In genomic region chr6:148074735-148075134, GRCh38 we compare ENCODE assay signal across 14 cellular contexts.
A peak's percentile ranks its signal among the peaks of the same experiment; 100 is the strongest.
DNase-seq lines count a peak whose midpoint lies in the region; ATAC-seq and TF ChIP-seq lines count a peak whose summit lies in the region.
"Had no signal": no experiment of that assay in that cellular context is flagged by ENCODE, and none has a peak within 500 bp of the region (broad histone marks: within the 10 kb centered on the region; RNA-seq: fewer than 3 reads in every experiment).

No MANE protein-coding gene starts in this region.

- H3K27ac ChIP-seq in thyroid gland: no peak overlapping the region
- H3K27ac ChIP-seq: VCaP had no signal

- no peak for DNase-seq in NCI-H2081 (lab: John Stamatoyannopoulos, UW)
- DNase-seq in central memory CD4-positive, alpha-beta T cell: no peak
- no peak for DNase-seq in effector CD8-positive, alpha-beta T cell (lab: John Stamatoyannopoulos, UW)
- no peak for DNase-seq in thyroid gland
- DNase-seq: AML-193, dermis blood vessel endothelial cell, NCI-H1105 had no signal

- H3K4me3 ChIP-seq in thyroid gland (replicated peaks in 1 of 3): no peak overlapping the region
- H3K4me3 ChIP-seq: HAP-1 had no signal

- WGBS in thyroid gland, 2 donors: 67 to 73% methylated on average over 5 of the region's 5 CpGs

- H3K36me3 ChIP-seq in thyroid gland: no peaks in the 10 kb centered on the region
- H3K36me3 ChIP-seq: HAP-1 had no signal

- no peak for TF ChIP-seq POLR2A in thyroid gland (IDR thresholded peaks at IDR 0.05)

- no peaks in the 10 kb centered on the region for H3K27me3 ChIP-seq in thyroid gland

- ATAC-seq in GM18517 (IDR thresholded peaks at IDR 0.05; ENCODE audit: unreplicated experiment) (peak; percentile 74), GM19467 (IDR thresholded peaks at IDR 0.05; ENCODE audit: unreplicated experiment) (peak; percentile 89), HG03342 (IDR thresholded peaks at IDR 0.05; ENCODE audit: unreplicated experiment) (peak; percentile 53), esophagus mucosa (peak; percentile 93)
- ATAC-seq: HepG2 had no signal

- intact Hi-C loops in thyroid gland (cut with DNase I): no loop called here

- H3K4me1 ChIP-seq in thyroid gland: no peaks in the 10 kb centered on the region
- H3K4me1 ChIP-seq: HAP-1 had no signal

- TF ChIP-seq CTCF in thyroid gland (IDR thresholded peaks at IDR 0.05): no peak

- H3K9me3 ChIP-seq in thyroid gland: no peaks in the 10 kb centered on the region
- H3K9me3 ChIP-seq: HAP-1 had no signal
